ENCODE assay signal across 11 cellular contexts in the genomic region with DNA sequence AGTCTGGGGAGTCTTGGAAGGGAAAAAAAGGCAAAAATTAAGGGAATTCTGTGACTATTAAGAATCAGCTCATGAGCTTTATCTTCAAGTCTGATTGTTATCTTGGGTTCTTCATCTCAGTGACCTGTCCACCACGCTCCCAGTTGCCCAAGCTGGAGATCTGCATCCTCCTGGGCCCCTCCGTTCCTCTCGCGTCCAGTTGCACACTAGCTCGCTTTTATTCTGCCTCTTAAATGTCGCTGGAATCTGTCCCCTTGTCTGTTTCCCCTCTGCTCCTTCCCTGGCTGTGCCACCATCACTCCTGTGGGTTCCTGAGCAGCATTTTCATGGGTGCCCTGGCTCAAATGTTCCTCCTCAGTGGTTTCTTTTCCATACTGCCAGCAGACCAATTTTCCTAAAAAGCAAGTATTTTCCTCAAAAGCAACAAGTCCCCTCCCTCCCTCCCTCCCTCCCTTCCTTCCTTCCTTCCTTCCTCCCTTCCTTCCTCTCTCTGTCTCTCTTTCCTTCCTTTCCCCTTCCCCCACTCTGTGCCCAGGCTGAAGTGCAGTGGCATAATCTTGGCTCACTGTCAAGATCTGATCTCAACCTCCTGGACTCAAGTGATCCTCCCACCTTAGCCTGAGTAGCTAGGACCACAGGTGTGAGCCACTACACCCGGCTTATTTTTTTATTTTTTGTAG. TPM values are rescaled to one million over a fixed set of nuclear protein-coding genes. Genes with fewer than 3 reads are reported as not detected.
DNase-seq lines count a peak whose midpoint lies in the region; ATAC-seq, FAIRE-seq and TF ChIP-seq lines count a peak whose summit lies in the region.
"Had no signal": no experiment of that assay in that cellular context is flagged by ENCODE, and none has a peak within 500 bp of the region (broad histone marks: within the 10 kb centered on the region; RNA-seq: fewer than 3 reads in every experiment).

No MANE protein-coding gene starts in this region.

- H3K4me1 Mint-ChIP-seq in mesothelial cell of epicardium: peaks cover 25% of the 10 kb centered on the region

- WGBS in A549 (ENCODE audit: missing lambda C conversion rate): 77% methylated on average over 7 of the region's 7 CpGs
- WGBS in K562 (ENCODE audit: insufficient coverage, low coverage, missing lambda C conversion rate): 68% methylated on average over 7 of the region's 7 CpGs

- peak overlapping the region; percentile 91 for H3K9ac ChIP-seq in HCT116 (ENCODE audit: low read length)
- H3K9ac ChIP-seq in K562 (ENCODE audit: insufficient read depth in 1 of 2, low read depth in 2 of 2, low read length in 2 of 2): no peak overlapping the region

- BruUV-seq in HCT116 (replicated peaks; lab: Mats Ljungman, UMichigan): no TSS peak
- BruUV-seq in K562 (replicated peaks; lab: Mats Ljungman, UMichigan): no TSS peak

- H4K20me1 ChIP-seq in HCT116 (ENCODE audit: insufficient read depth) (no peaks in the 10 kb centered on the region), K562 (replicated peaks; ENCODE audit: control insufficient read depth, insufficient read depth, low read length) (no peaks in the 10 kb centered on the region)

- H2AFZ ChIP-seq in HCT116 (ENCODE audit: low read depth, low read length, poor library complexity, severe bottlenecking) (no peak overlapping the region), K562 (ENCODE audit: low read depth, low read length) (no peak overlapping the region)

- TF ChIP-seq EP300 in A549 (IDR thresholded peaks at IDR 0.05) (no peak), K562 (IDR thresholded peaks at IDR 0.05; ENCODE audit: low read length) (no peak)

- H3K4me2 ChIP-seq in A549 (peak overlapping the region; percentile 93), HCT116 (ENCODE audit: low read length) (peak overlapping the region; percentile 92), K562 (ENCODE audit: insufficient read depth, low read length) (no peak overlapping the region; the same call in 1 of the 2 replicates)

- no peaks in the 10 kb centered on the region for H3K9me2 ChIP-seq in HCT116 (ENCODE audit: insufficient read depth)

- POLR2A ChIA-PET in A549 (lab: Yijun Ruan, JAX) (interaction anchor here (0.7 to 2.9 kb wide), 5 partner anchors 8 to 411 kb away, joined by 3 to 13 read pairs (median 5); no protein-coding TSS in a partner anchor), HCT116 (lab: Charles Lee) (no interaction called here), K562 (lab: Yijun Ruan, JAX) (no interaction called here)

- H3K79me2 ChIP-seq in HCT116 (ENCODE audit: insufficient read depth, low read length) (peaks cover 23% of the 10 kb centered on the region), K562 (ENCODE audit: control insufficient read depth, insufficient read depth, low read length) (peaks cover 7% of the 10 kb centered on the region; the same call in 2 of the 3 replicates)

- peak overlapping the region; percentile 90 for H3K4me3 Mint-ChIP-seq in mesothelial cell of epicardium

- no peaks in the 10 kb centered on the region for H3K9me3 ChIP-seq in A549
- H3K9me3 ChIP-seq in HCT116 (ENCODE audit: control insufficient read depth in 1 of 2, insufficient read depth in 1 of 2, low read depth in 1 of 2, low read length in 2 of 2): no peaks in the 10 kb centered on the region
- H3K9me3 ChIP-seq in K562 (replicated peaks; ENCODE audit: control insufficient read depth, insufficient read depth, low read depth, low read length): no peaks in the 10 kb centered on the region

- peaks cover 28% of the 10 kb centered on the region for H3K27me3 Mint-ChIP-seq in mesothelial cell of epicardium (ENCODE audit: low read depth)

- ATAC-seq in A549 (no peak), HCT116 (no peak), K562 (no peak), HG02798 (IDR thresholded peaks at IDR 0.05; ENCODE audit: poor library complexity, unreplicated experiment) (no peak)

- in situ Hi-C loops in K562 (cut with MboI): no loop called here

- TF ChIP-seq CTCF in A549 (IDR thresholded peaks at IDR 0.05) (no peak), HCT116 (IDR thresholded peaks at IDR 0.05 in 2 of 3, conservative IDR thresholded peaks at IDR 0.05 in 1 of 3; ENCODE audit: borderline replicate concordance in 1 of 3, insufficient read depth in 1 of 3, low read depth in 2 of 3, low read length in 2 of 3) (no peak), K562 (IDR thresholded peaks at IDR 0.05 in 2 of 3, conservative IDR thresholded peaks at IDR 0.05 in 1 of 3; ENCODE audit: insufficient read depth in 2 of 3, low read depth in 1 of 3, low read length in 3 of 3) (no peak), mesothelial cell of epicardium (IDR thresholded peaks at IDR 0.05; ENCODE audit: unreplicated experiment) (no peak)

- H3K4me1 ChIP-seq in A549 (peaks cover 17% of the 10 kb centered on the region), HCT116 (ENCODE audit: control insufficient read depth in 1 of 2, insufficient read depth in 2 of 2, low read length in 2 of 2) (peaks cover 12 to 15% of the 10 kb centered on the region in 2 experiments; a peak in 3 of 4 replicates), K562 (replicated peaks in 1 of 2; ENCODE audit: control insufficient read depth in 2 of 2, insufficient read depth in 2 of 2, low read length in 2 of 2) (peaks cover 3 to 19% of the 10 kb centered on the region in 2 experiments; a peak in 4 of 5 replicates)

- H3K4me3 ChIP-seq in A549 (peak overlapping the region; percentile 74), HCT116 (replicated peaks in 1 of 2; ENCODE audit: low read depth in 1 of 2, low read length in 2 of 2) (peak overlapping the region; percentile 99 to 100), K562 (peak overlapping the region; percentile 59; the same call in 1 of the 2 replicates)

- peaks cover 9% of the 10 kb centered on the region for H3K36me3 Mint-ChIP-seq in mesothelial cell of epicardium

- H3K36me3 ChIP-seq in HCT116 (ENCODE audit: control insufficient read depth in 1 of 2, insufficient read depth in 2 of 2, low read length in 2 of 2) (peaks cover 0 to 11% of the 10 kb centered on the region in 2 experiments; a peak in 1 of 4 replicates), K562 (ENCODE audit: control insufficient read depth, insufficient read depth, low read length) (0 out of 3 replicates have a peak, but pooled peaks cover 3% of the 10 kb centered on the region)

- no peaks in the 10 kb centered on the region for H3K9me1 ChIP-seq in K562 (ENCODE audit: control insufficient read depth, insufficient read depth, low read length)

- RAD21 ChIA-PET in HCT116 (lab: Charles Lee; ENCODE audit: low non-redundant PET in 1 of 2, low total read pairs in 2 of 2, uncharacterized antibody in 2 of 2, unreplicated experiment in 2 of 2): no interaction called here

- intact Hi-C loops in HCT116 (cut with micrococcal nuclease) (no loop called here), K562 (cut with micrococcal nuclease) (no loop called here)

- CTCF ChIA-PET in A549 (lab: Yijun Ruan, JAX): interaction anchor here (0.5 to 3.5 kb wide), 9 partner anchors 9 to 565 kb away, joined by 3 to 25 read pairs (median 5); no protein-coding TSS in a partner anchor
- CTCF ChIA-PET in HCT116 (lab: Charles Lee): interaction anchor here (1.1 to 2.0 kb wide), 3 partner anchors 10 to 408 kb away, joined by 3 to 5 read pairs (median 5); no protein-coding TSS in a partner anchor
- CTCF ChIA-PET in K562 (lab: Yijun Ruan, JAX; ENCODE audit: low intra/inter-chr PET ratio): interaction anchor here (0.7 kb wide), 1 partner anchor 322 kb away, joined by 3 read pairs; no protein-coding TSS in a partner anchor

- peak overlapping the region; percentile 62 for H3K27ac Mint-ChIP-seq in mesothelial cell of epicardium

- H3K9me3 Mint-ChIP-seq in mesothelial cell of epicardium: no peaks in the 10 kb centered on the region

- H3K27me3 ChIP-seq in HCT116 (ENCODE audit: insufficient read depth, low read length) (no peaks in the 10 kb centered on the region), K562 (ENCODE audit: control insufficient read depth in 2 of 2, insufficient read depth in 2 of 2, low read length in 2 of 2) (peaks cover 7 to 16% of the 10 kb centered on the region in 2 experiments; a peak in 4 of 5 replicates)

- no peak for DNase-seq in A549 (ENCODE audit: low read depth in 1 of 2, low spot score in 1 of 2)
- DNase-seq in HCT116 (ENCODE audit: low read depth, low spot score): no peak
- peak in 2 of 4 experiments; percentile 4 to 9 for DNase-seq in K562 (ENCODE audit: extremely low read depth in 1 of 4, low spot score in 3 of 4)
- no peak for DNase-seq in mesothelial cell of epicardium (ENCODE audit: low spot score in 2 of 2, unreplicated experiment in 2 of 2)
- no peak for DNase-seq in central memory CD4-positive, alpha-beta T cell
- no peak for DNase-seq in SW480 (ENCODE audit: low spot score)
- DNase-seq in mesenteric fat pad (ENCODE audit: low spot score): no peak
- DNase-seq: activated CD8-positive, alpha-beta memory T cell treated with anti-CD3 and anti-CD28 coated beads for 24 hours; NCI-H2107 had no signal

- no peak for TF ChIP-seq RAD21 in A549 (conservative IDR thresholded peaks at IDR 0.05 in 1 of 2, IDR thresholded peaks at IDR 0.05 in 1 of 2)
- TF ChIP-seq RAD21 in HCT116 (IDR thresholded peaks at IDR 0.05; ENCODE audit: low read depth): no peak
- no peak for TF ChIP-seq RAD21 in K562 (CRISPR knock-in tag; conservative IDR thresholded peaks at IDR 0.05 in 1 of 2, IDR thresholded peaks at IDR 0.05 in 1 of 2)

- FAIRE-seq in A549 (lab: Jason Lieb, UNC) (no peak), K562 (lab: Jason Lieb, UNC) (no peak)
- FAIRE-seq: H54 had no signal

- H3K27ac ChIP-seq in A549 (no peak overlapping the region; a peak in 2 of 6 replicates), HCT116 (ENCODE audit: low read depth, low read length) (no peak overlapping the region), K562 (ENCODE audit: extremely low read depth, low read depth, low read length) (no peak overlapping the region)

- no peak for TF ChIP-seq POLR2A in A549 (IDR thresholded peaks at IDR 0.05; ENCODE audit: low read length)
- TF ChIP-seq POLR2A in HCT116 (IDR thresholded peaks at IDR 0.05; ENCODE audit: borderline replicate concordance, extremely low read depth, insufficient read depth, insufficient read length): no peak
- no peak for TF ChIP-seq POLR2A in K562 (conservative IDR thresholded peaks at IDR 0.05)

RNA-seq across cellular contexts. Expression of gene ENDOV, which starts 1.4 kb away (rescaled TPM):
- polyA plus RNA-seq in A549 (2011; rRNA removed) (33.2 and 37.2 TPM in 2 replicates), A549 (2017; fragmentation: RNase III; extraction: RNeasy Plus Mini Kit Qiagen cat#74134 plus additional on column Dnase treatment) (39.1 to 43.8 TPM (median 42.6 TPM) in 3 replicates), K562 (2011; rRNA removed) (7.9 and 8.2 TPM in 2 replicates), K562 (2014; fragmentation: Illumina TruSeq; extraction: Trizol) (4.3 and 5.0 TPM in 2 replicates), K562 (2014; fragmentation: Nextera tagmentation; extraction: Ambion mirVana) (1 to 10 TPM; 1.2 to 3.2 TPM), K562 (2014; rRNA removed) (3.8 and 5.6 TPM in 2 replicates)
- 46.1 and 52.4 TPM in 2 replicates for polyA plus RNA-seq in A549 (2012; cell fraction: cytosol; rRNA removed)
- polyA plus RNA-seq in A549 (2012; cell fraction: nucleus; rRNA removed): 75.2 and 75.4 TPM in 2 replicates
- polyA minus RNA-seq in A549 (2011; rRNA and poly(A)+ RNA removed): 39.3 and 41.7 TPM in 2 replicates
- total RNA-seq in HCT116 (2021; ENCODE audit: unreplicated experiment) (45.6 TPM), K562 (2014; rRNA removed) (3.1 and 5.2 TPM in 2 replicates), K562 (2014; rRNA removed; fragmentation: Illumina TruSeq; extraction: Trizol) (2.0 and 2.3 TPM in 2 replicates), K562 (2015; rRNA removed; fragmentation: Illumina TruSeq; extraction: Trizol) (2.8 and 3.7 TPM in 2 replicates), K562 (2021) (7.1 and 7.3 TPM in 2 replicates), mesothelial cell of epicardium (37.8 to 43.0 TPM (median 38.0 TPM) in 3 replicates), mesenteric fat pad (10.5 TPM)
- 38.0 and 42.4 TPM in 2 replicates for polyA plus RNA-seq in HCT116 (2012)
- 28.5 and 57.0 TPM in 2 replicates for total RNA-seq in K562 (2011; cell fraction: chromatin; rRNA removed; ENCODE audit: low replicate concordance)
- 34.7 and 37.9 TPM in 2 replicates for total RNA-seq in K562 (2011; cell fraction: nucleolus; rRNA removed)
- 40.0 and 51.1 TPM in 2 replicates for total RNA-seq in K562 (2011; cell fraction: nucleoplasm; rRNA removed)
- polyA plus RNA-seq in K562 (2011; cell fraction: cytosol; rRNA removed): 6.6 and 8.3 TPM in 2 replicates
- 11.9 and 21.5 TPM in 2 replicates for polyA plus RNA-seq in K562 (2011; cell fraction: nucleus; rRNA removed)
- 7.7 and 9.4 TPM in 2 replicates for polyA plus RNA-seq in K562 (2012)
- polyA minus RNA-seq in K562 (2011; rRNA and poly(A)+ RNA removed): 5.5 and 6.0 TPM in 2 replicates
- polyA minus RNA-seq in K562 (2011; cell fraction: cytosol; rRNA and poly(A)+ RNA removed): 2.5 and 3.7 TPM in 2 replicates
- polyA minus RNA-seq in K562 (2011; cell fraction: nucleus; rRNA and poly(A)+ RNA removed): 8.9 and 14.3 TPM in 2 replicates
